10 cellular contexts compared by ENCODE assay signal in genomic region chr5:33241826-33242225, GRCh38.
DNase-seq lines count a peak whose midpoint lies in the region; ATAC-seq lines count a peak whose summit lies in the region.
"Had no signal": no experiment of that assay in that cellular context is flagged by ENCODE, and none has a peak within 500 bp of the region (broad histone marks: within the 10 kb centered on the region; RNA-seq: fewer than 3 reads in every experiment).

No MANE protein-coding gene starts in this region.

- H3K9me3 Mint-ChIP-seq in activated CD4-positive, alpha-beta T cell treated with anti-CD3 and anti-CD28 coated beads, Interleukin-2, amount 10 ng/mL, durations not matched to agents 7 days and 5 days: no peaks in the 10 kb centered on the region

- no peaks in the 10 kb centered on the region for H3K36me3 Mint-ChIP-seq in activated CD4-positive, alpha-beta T cell treated with anti-CD3 and anti-CD28 coated beads, Interleukin-2, amount 10 ng/mL, durations not matched to agents 7 days and 5 days (ENCODE audit: low read depth)

- no peak overlapping the region for H3K4me3 Mint-ChIP-seq in activated CD4-positive, alpha-beta T cell treated with anti-CD3 and anti-CD28 coated beads, Interleukin-2, amount 10 ng/mL, durations not matched to agents 7 days and 5 days

- peak overlapping the region; percentile 79 for H3K27ac Mint-ChIP-seq in activated CD4-positive, alpha-beta T cell treated with anti-CD3 and anti-CD28 coated beads, Interleukin-2, amount 10 ng/mL, durations not matched to agents 7 days and 5 days

- peaks cover 25% of the 10 kb centered on the region for H3K4me1 Mint-ChIP-seq in activated CD4-positive, alpha-beta T cell treated with anti-CD3 and anti-CD28 coated beads, Interleukin-2, amount 10 ng/mL, durations not matched to agents 7 days and 5 days

- H3K27me3 Mint-ChIP-seq in activated CD4-positive, alpha-beta T cell treated with anti-CD3 and anti-CD28 coated beads, Interleukin-2, amount 10 ng/mL, durations not matched to agents 7 days and 5 days: peaks cover 6% of the 10 kb centered on the region

- CTCF ChIA-PET in activated CD4-positive, alpha-beta T cell treated with anti-CD3 and anti-CD28 coated beads, Interleukin-2, amount 10 ng/mL, durations not matched to agents 7 days and 5 days (lab: Charles Lee): no interaction called here

- POLR2A ChIA-PET in activated CD4-positive, alpha-beta T cell treated with anti-CD3 and anti-CD28 coated beads, Interleukin-2, amount 10 ng/mL, durations not matched to agents 7 days and 5 days (lab: Charles Lee): interaction anchor here (0.7 kb wide), 1 partner anchor 306 kb away, joined by 5 read pairs; no protein-coding TSS in a partner anchor

- no peak for DNase-seq in activated CD4-positive, alpha-beta T cell treated with anti-CD3 and anti-CD28 coated beads, Interleukin-2, amount 10 ng/mL, durations not matched to agents 7 days and 5 days
- no peak for DNase-seq in activated CD4-positive, alpha-beta T cell treated with anti-CD3 and anti-CD28 coated beads for 48 hours
- peak; percentile 63 for DNase-seq in UCSD-AML1 (lab: John Stamatoyannopoulos, UW; ENCODE audit: unreplicated experiment)
- peak; percentile 89 for DNase-seq in pulmonary artery endothelial cell (ENCODE audit: low read depth, low spot score)
- no peak for DNase-seq in NCI-H524 treated with DMSO at 0.1 percent for 48 hours (lab: John Stamatoyannopoulos, UW)
- no peak for DNase-seq in NCI-H146 (lab: John Stamatoyannopoulos, UW)
- no peak for DNase-seq in NCI-H128 (lab: John Stamatoyannopoulos, UW; ENCODE audit: unreplicated experiment)
- DNase-seq: NCI-H774, stomach had no signal

- ATAC-seq in HG03103 (IDR thresholded peaks at IDR 0.05; ENCODE audit: low read depth, unreplicated experiment): peak; percentile 59

Comparison
In these comparisons a context has a peak if more than half of its experiments do, and no peak if none do; other contexts are left out.
1. DNase-seq: peak in UCSD-AML1 (single experiment) and pulmonary artery endothelial cell (single experiment); none in activated CD4-positive, alpha-beta T cell treated with anti-CD3 and anti-CD28 coated beads, Interleukin-2, amount 10 ng/mL, durations not matched to agents 7 days and 5 days (single experiment), activated CD4-positive, alpha-beta T cell treated with anti-CD3 and anti-CD28 coated beads for 48 hours (single experiment), NCI-H524 treated with DMSO at 0.1 percent for 48 hours (single experiment), NCI-H146 (single experiment) and NCI-H128 (single experiment).